ENCODE assay signal across 10 cellular contexts in genomic region chr10:24887855-24888231, GRCh38.
DNase-seq lines count a peak whose midpoint lies in the region; ATAC-seq and TF ChIP-seq lines count a peak whose summit lies in the region.
"Had no signal": no experiment of that assay in that cellular context is flagged by ENCODE, and none has a peak within 500 bp of the region (broad histone marks: within the 10 kb centered on the region; RNA-seq: fewer than 3 reads in every experiment).

No MANE protein-coding gene starts in this region.

- H3K9me3 ChIP-seq in PC-9 (ENCODE audit: insufficient read depth, low read depth) (no peaks in the 10 kb centered on the region; the same call in 1 of the 2 replicates), upper lobe of left lung (no peaks in the 10 kb centered on the region)

- H3K36me3 ChIP-seq in PC-9 (ENCODE audit: low read depth), result no peaks in the 10 kb centered on the region
- no peaks in the 10 kb centered on the region for H3K36me3 ChIP-seq in upper lobe of left lung

- peaks cover 51% of the 10 kb centered on the region for H3K4me1 Mint-ChIP-seq in activated naive CD8-positive, alpha-beta T cell treated with anti-CD3 and anti-CD28 coated beads, Interleukin-2, amount 50 U/mL, for 24 hours

- ATAC-seq in GM18517 (IDR thresholded peaks at IDR 0.05; ENCODE audit: unreplicated experiment), result peak; percentile 25
- ATAC-seq in GM21381 (IDR thresholded peaks at IDR 0.05; ENCODE audit: unreplicated experiment), result peak; percentile 22
- peak; percentile 22 for ATAC-seq in HG03159 (IDR thresholded peaks at IDR 0.05; ENCODE audit: unreplicated experiment)
- peak; percentile 15 for ATAC-seq in activated naive CD8-positive, alpha-beta T cell treated with anti-CD3 and anti-CD28 coated beads, Interleukin-2, amount 50 U/mL, for 24 hours
- ATAC-seq in upper lobe of left lung (ENCODE audit: low FRiP score in 2 of 2), result no peak

- H3F3A ChIP-seq in PC-9 (ENCODE audit: insufficient read depth, low read depth), result no peaks in the 10 kb centered on the region

- H2AFZ ChIP-seq in PC-9, result no peak overlapping the region

- peaks cover 7% of the 10 kb centered on the region for H3K9me3 Mint-ChIP-seq in activated naive CD8-positive, alpha-beta T cell treated with anti-CD3 and anti-CD28 coated beads, Interleukin-2, amount 50 U/mL, for 24 hours

- CTCF ChIA-PET in PC-9 (lab: Charles Lee), result no interaction called here

- H3K36me3 Mint-ChIP-seq in activated naive CD8-positive, alpha-beta T cell treated with anti-CD3 and anti-CD28 coated beads, Interleukin-2, amount 50 U/mL, for 24 hours (ENCODE audit: low read depth), result peaks cover 8% of the 10 kb centered on the region

- H3K27me3 ChIP-seq in PC-9 (ENCODE audit: insufficient read depth, low read depth) (no peaks in the 10 kb centered on the region), upper lobe of left lung (no peaks in the 10 kb centered on the region)

- H3K27me3 Mint-ChIP-seq in activated naive CD8-positive, alpha-beta T cell treated with anti-CD3 and anti-CD28 coated beads, Interleukin-2, amount 50 U/mL, for 24 hours, result no peaks in the 10 kb centered on the region

- BruUV-seq in PC-9 (replicated peaks; lab: Mats Ljungman, UMichigan), result no TSS peak

- no peaks in the 10 kb centered on the region for H4K20me1 ChIP-seq in PC-9 (ENCODE audit: insufficient read depth)

- no peak overlapping the region for H3K4me2 ChIP-seq in PC-9

- H3K4me3 Mint-ChIP-seq in activated naive CD8-positive, alpha-beta T cell treated with anti-CD3 and anti-CD28 coated beads, Interleukin-2, amount 50 U/mL, for 24 hours, result peak overlapping the region; percentile 50

- TF ChIP-seq POLR2A in upper lobe of left lung (IDR thresholded peaks at IDR 0.05), result no peak

- WGBS in upper lobe of left lung, 2 donors, result 94 to 97% methylated on average over 2 of the region's 2 CpGs

- H3K9me2 ChIP-seq in PC-9 (ENCODE audit: insufficient read depth), result no peaks in the 10 kb centered on the region

- no peak for DNase-seq in activated naive CD8-positive, alpha-beta T cell treated with anti-CD3 and anti-CD28 coated beads, Interleukin-2, amount 50 U/mL, for 24 hours
- no peak for DNase-seq in DMS 273 (lab: John Stamatoyannopoulos, UW; ENCODE audit: unreplicated experiment)
- DNase-seq in PC-9, result no peak
- DNase-seq in upper lobe of left lung, result no peak
- DNase-seq in SKM-1 treated with dmso at 0.1 percent for 144 hours (lab: John Stamatoyannopoulos, UW; ENCODE audit: unreplicated experiment), result no peak
- DNase-seq: stimulated activated CD4-positive, alpha-beta T cell treated with anti-CD3 and anti-CD28 coated beads, Interleukin-2, amount 100 ng/mL, for 48 hours; T1000 had no signal

- no peaks in the 10 kb centered on the region for H3K79me2 ChIP-seq in PC-9 (ENCODE audit: low read depth)

- H3K4me3 ChIP-seq in PC-9 (no peak overlapping the region), upper lobe of left lung (no peak overlapping the region)

- TF ChIP-seq CTCF in PC-9 (conservative IDR thresholded peaks at IDR 0.05), result no peak
- no peak for TF ChIP-seq CTCF in upper lobe of left lung (IDR thresholded peaks at IDR 0.05)

- no peak for TF ChIP-seq EP300 in upper lobe of left lung (IDR thresholded peaks at IDR 0.05)

- intact Hi-C loops in PC-9 (cut with micrococcal nuclease; ENCODE audit: unreplicated experiment), result loop anchor here (2.0 kb wide), 1 partner anchor 15 kb away; no protein-coding TSS in a partner anchor

- H3K27ac Mint-ChIP-seq in activated naive CD8-positive, alpha-beta T cell treated with anti-CD3 and anti-CD28 coated beads, Interleukin-2, amount 50 U/mL, for 24 hours, result peak overlapping the region; percentile 80

- peaks cover 48% of the 10 kb centered on the region for H3K4me1 ChIP-seq in PC-9 (replicated peaks; ENCODE audit: insufficient read depth)
- peaks cover 0 to 8% (median 3%) of the 10 kb centered on the region in 4 donors for H3K4me1 ChIP-seq in upper lobe of left lung

- H3K27ac ChIP-seq in PC-9 (no peak overlapping the region), upper lobe of left lung (peak overlapping the region in 2 of 4 donors; percentile 7)

- POLR2A ChIA-PET in PC-9 (lab: Charles Lee; ENCODE audit: unreplicated experiment), result no interaction called here

Comparison
In these comparisons a context has a peak if more than half of its experiments do, and no peak if none do; other contexts are left out.
1. ATAC-seq: peak in GM18517 (single experiment), GM21381 (single experiment), HG03159 (single experiment) and activated naive CD8-positive, alpha-beta T cell treated with anti-CD3 and anti-CD28 coated beads, Interleukin-2, amount 50 U/mL, for 24 hours (single experiment); none in upper lobe of left lung (0 of 2).